Comparison of ENCODE assay signal across 19 cellular contexts in the genomic region with DNA sequence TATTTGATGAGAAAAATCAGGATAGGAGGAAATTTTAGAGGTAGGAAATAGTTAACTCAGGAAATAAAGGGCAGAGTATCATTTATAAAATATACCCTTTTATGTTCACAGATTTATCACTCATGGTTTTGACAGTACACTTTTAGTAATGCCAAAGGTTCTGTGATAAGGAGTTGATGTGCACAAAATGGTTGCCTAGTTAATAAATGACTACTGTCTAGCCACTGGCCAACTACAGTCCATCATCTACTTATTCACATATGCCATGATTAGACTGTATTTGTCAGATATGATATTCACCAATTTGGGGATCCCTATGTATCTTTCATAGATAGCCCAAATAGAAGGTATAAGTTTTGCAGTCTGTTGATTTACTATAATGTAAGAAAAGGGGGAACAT.
"Had no signal": no experiment of that assay in that cellular context is flagged by ENCODE, and none has a peak within 500 bp of the region (broad histone marks: within the 10 kb centered on the region; RNA-seq: fewer than 3 reads in every experiment).

No MANE protein-coding gene starts in this region.

- FAIRE-seq: endometrium, frontal cortex, TTC549 had no signal

- H3K27me3 ChIP-seq: heart left ventricle, sigmoid colon, spleen, thyroid gland had no signal

- H3K27me3 Mint-ChIP-seq: activated CD4-positive, alpha-beta memory T cell treated with anti-CD3 and anti-CD28 coated beads for 36 hours; activated CD4-positive, alpha-beta T cell treated with anti-CD3 and anti-CD28 coated beads for 36 hours; activated CD8-positive, alpha-beta memory T cell treated with anti-CD3 and anti-CD28 coated beads, Interleukin-2, amount 10 ng/mL, durations not matched to agents 7 days and 5 days had no signal

- H3K4me3 ChIP-seq: heart left ventricle, sigmoid colon, spleen, thyroid gland had no signal

- H3K9me3 Mint-ChIP-seq: activated CD4-positive, alpha-beta memory T cell treated with anti-CD3 and anti-CD28 coated beads for 36 hours; nephron; T-helper 2 cell treated with Interferon-gamma antibody and Interleukin-4, amounts not matched to agents 5 μg/mL and 100 μg/mL, for 36 hours; WTC11 had no signal

- DNase-seq: activated CD4-positive, alpha-beta memory T cell treated with anti-CD3 and anti-CD28 coated beads for 36 hours; activated CD4-positive, alpha-beta T cell treated with anti-CD3 and anti-CD28 coated beads for 36 hours; activated CD8-positive, alpha-beta memory T cell treated with anti-CD3 and anti-CD28 coated beads, Interleukin-2, amount 10 ng/mL, durations not matched to agents 7 days and 5 days; anterior cingulate cortex; cortex of kidney; erythroblast; heart left ventricle; mesenchymal stem cell; sigmoid colon; spleen; stimulated activated CD4-positive, alpha-beta T cell treated with anti-CD3 and anti-CD28 coated beads, Interleukin-4, amount 100 ng/mL, for 4 hours; stimulated activated naive CD4-positive, alpha-beta T cell; thyroid gland had no signal

- H3K9me3 ChIP-seq: heart left ventricle, sigmoid colon, spleen, thyroid gland had no signal

- H3K36me3 Mint-ChIP-seq: WTC11 had no signal

- H3K27ac ChIP-seq: heart left ventricle, sigmoid colon, spleen, thyroid gland had no signal

- H3K4me3 Mint-ChIP-seq: activated CD4-positive, alpha-beta memory T cell treated with anti-CD3 and anti-CD28 coated beads for 36 hours; activated CD4-positive, alpha-beta T cell treated with anti-CD3 and anti-CD28 coated beads for 36 hours; activated CD8-positive, alpha-beta memory T cell treated with anti-CD3 and anti-CD28 coated beads, Interleukin-2, amount 10 ng/mL, durations not matched to agents 7 days and 5 days; nephron; T-helper 2 cell treated with Interferon-gamma antibody and Interleukin-4, amounts not matched to agents 5 μg/mL and 100 μg/mL, for 36 hours; WTC11 had no signal

- ATAC-seq: activated CD4-positive, alpha-beta T cell treated with anti-CD3 and anti-CD28 coated beads for 36 hours; activated CD8-positive, alpha-beta memory T cell treated with anti-CD3 and anti-CD28 coated beads, Interleukin-2, amount 10 ng/mL, durations not matched to agents 7 days and 5 days; heart left ventricle; WTC11 had no signal

- H3K27ac Mint-ChIP-seq: activated CD4-positive, alpha-beta memory T cell treated with anti-CD3 and anti-CD28 coated beads for 36 hours; activated CD4-positive, alpha-beta T cell treated with anti-CD3 and anti-CD28 coated beads for 36 hours; activated CD8-positive, alpha-beta memory T cell treated with anti-CD3 and anti-CD28 coated beads, Interleukin-2, amount 10 ng/mL, durations not matched to agents 7 days and 5 days; nephron; T-helper 2 cell treated with Interferon-gamma antibody and Interleukin-4, amounts not matched to agents 5 μg/mL and 100 μg/mL, for 36 hours; WTC11 had no signal
